1 cellular context compared by ENCODE assay signal in the genomic region with DNA sequence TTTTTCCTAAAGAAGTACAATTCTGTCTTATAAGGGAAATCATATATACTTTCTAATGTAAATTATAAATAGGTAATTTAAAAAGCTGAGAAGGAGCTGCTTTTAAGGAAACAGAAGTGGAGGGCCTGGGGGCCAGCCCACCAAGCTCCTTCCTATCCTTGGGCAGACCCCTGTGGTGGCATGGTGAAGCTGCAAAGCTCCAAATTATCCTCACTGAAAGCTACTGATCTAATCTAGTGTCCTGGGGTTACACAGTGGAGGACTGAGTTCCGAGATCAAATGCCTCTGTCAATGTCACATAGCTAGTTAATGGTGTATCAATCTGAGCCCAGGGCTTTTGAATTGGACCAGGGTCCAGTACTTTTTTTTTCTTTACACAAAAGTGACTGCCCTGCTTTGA.
TF ChIP-seq lines count a peak whose summit lies in the region.

No MANE protein-coding gene starts in this region.

TF ChIP-seq in WTC11, 78 proteins besides CTCF, POLR2A, EP300 and RAD21 (continued from another document):
- no peak for TF ChIP-seq ARID4B (CRISPR knock-in tag; IDR thresholded peaks at IDR 0.05; ENCODE audit: borderline replicate concordance)
- TF ChIP-seq GRHL2 (CRISPR knock-in tag; IDR thresholded peaks at IDR 0.05; ENCODE audit: insufficient replicate concordance, severe bottlenecking), result no peak
- no peak for TF ChIP-seq FOXJ3 (CRISPR knock-in tag; IDR thresholded peaks at IDR 0.05; ENCODE audit: borderline replicate concordance)
- TF ChIP-seq OVOL2 (CRISPR knock-in tag; IDR thresholded peaks at IDR 0.05; ENCODE audit: borderline replicate concordance), result no peak
- no peak for TF ChIP-seq ZNF317 (CRISPR knock-in tag; IDR thresholded peaks at IDR 0.05; ENCODE audit: borderline replicate concordance, low read depth)
